29 cellular contexts compared by ENCODE assay signal in the genomic region with DNA sequence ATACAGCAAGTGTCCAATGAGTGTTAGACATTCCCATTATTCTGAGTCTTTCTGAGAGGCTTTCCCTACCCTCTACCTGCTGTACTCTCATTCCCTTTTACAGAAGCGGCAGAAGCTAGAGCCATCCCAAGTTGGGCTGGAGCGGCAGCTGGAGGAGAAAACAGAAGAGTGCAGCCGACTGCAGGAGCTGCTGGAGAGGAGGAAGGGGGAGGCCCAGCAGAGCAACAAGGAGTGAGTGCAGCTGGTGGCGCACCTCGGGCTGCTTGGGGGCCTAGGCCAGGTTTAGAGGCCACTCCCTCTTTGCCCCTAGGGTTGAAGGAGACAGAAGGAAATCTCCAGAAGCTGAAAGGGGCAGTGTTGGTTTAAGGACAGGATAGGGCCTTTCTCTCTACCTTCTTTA. TPM values are rescaled to one million over a fixed set of nuclear protein-coding genes. Genes with fewer than 3 reads are reported as not detected.
"Had no signal": no experiment of that assay in that cellular context is flagged by ENCODE, and none has a peak within 500 bp of the region (broad histone marks: within the 10 kb centered on the region; RNA-seq: fewer than 3 reads in every experiment).

No MANE protein-coding gene starts in this region.

- H3K9me3 ChIP-seq: left ventricle myocardium inferior, pancreas, prostate gland, spleen, suprapubic skin, thoracic aorta, tibial artery, upper lobe of right lung had no signal

- H3K4me3 ChIP-seq: left ventricle myocardium inferior, lung, pancreas, prostate gland, spleen, suprapubic skin, thoracic aorta, tibial artery, upper lobe of right lung had no signal

- ATAC-seq: left colon; natural killer cell; pancreas; right cardiac atrium; sciatic nerve; stimulated activated effector memory CD8-positive, alpha-beta T cell treated with anti-CD3 and anti-CD28 coated beads, Interleukin-12 subunit alpha, Interleukin-12 subunit beta, amount 100 ng/mL, for 72 hours; upper lobe of right lung had no signal

- H3K4me3 Mint-ChIP-seq: immature natural killer cell; mesothelial cell of epicardium; naive B cell; natural killer cell; stimulated activated effector memory CD8-positive, alpha-beta T cell treated with anti-CD3 and anti-CD28 coated beads, Interleukin-12 subunit alpha, Interleukin-12 subunit beta, amount 100 ng/mL, for 72 hours; stimulated activated naive CD8-positive, alpha-beta T cell treated with anti-CD3 and anti-CD28 coated beads, Interleukin-15, Interleukin-2, amounts not matched to agents 100 ng/mL and 50 ng/mL, for 24 hours had no signal

- H3K27me3 Mint-ChIP-seq: stimulated activated naive CD8-positive, alpha-beta T cell treated with anti-CD3 and anti-CD28 coated beads, Interleukin-15, Interleukin-2, amounts not matched to agents 100 ng/mL and 50 ng/mL, for 24 hours had no signal

- H3K36me3 Mint-ChIP-seq: immature natural killer cell; naive B cell; natural killer cell; stimulated activated effector memory CD8-positive, alpha-beta T cell treated with anti-CD3 and anti-CD28 coated beads, Interleukin-12 subunit alpha, Interleukin-12 subunit beta, amount 100 ng/mL, for 72 hours had no signal

- H3K36me3 ChIP-seq: left ventricle myocardium inferior, prostate gland, spleen, thoracic aorta had no signal

- H3K27ac ChIP-seq: left ventricle myocardium inferior, pancreas, prostate gland, spleen, suprapubic skin, thoracic aorta, tibial artery, upper lobe of right lung had no signal

- DNase-seq: hypothalamus; immature natural killer cell; kidney; left colon; left ventricle myocardium inferior; mesendoderm; naive B cell; natural killer cell; nucleus accumbens; pancreas; posterior cingulate gyrus; retina; right cardiac atrium; small intestine; spleen; stimulated activated CD4-positive, alpha-beta T cell treated with anti-CD3 and anti-CD28 coated beads, Interleukin-4, amount 100 ng/mL, for 24 hours; stimulated activated naive CD4-positive, alpha-beta T cell; tibial artery; trophoblast cell; upper lobe of right lung had no signal

- H3K9me3 Mint-ChIP-seq: immature natural killer cell; mesothelial cell of epicardium; naive B cell; natural killer cell; stimulated activated effector memory CD8-positive, alpha-beta T cell treated with anti-CD3 and anti-CD28 coated beads, Interleukin-12 subunit alpha, Interleukin-12 subunit beta, amount 100 ng/mL, for 72 hours; stimulated activated naive CD8-positive, alpha-beta T cell treated with anti-CD3 and anti-CD28 coated beads, Interleukin-15, Interleukin-2, amounts not matched to agents 100 ng/mL and 50 ng/mL, for 24 hours had no signal

- H3K27ac Mint-ChIP-seq: immature natural killer cell; mesothelial cell of epicardium; naive B cell; natural killer cell; stimulated activated effector memory CD8-positive, alpha-beta T cell treated with anti-CD3 and anti-CD28 coated beads, Interleukin-12 subunit alpha, Interleukin-12 subunit beta, amount 100 ng/mL, for 72 hours; stimulated activated naive CD8-positive, alpha-beta T cell treated with anti-CD3 and anti-CD28 coated beads, Interleukin-15, Interleukin-2, amounts not matched to agents 100 ng/mL and 50 ng/mL, for 24 hours had no signal

- H3K27me3 ChIP-seq: pancreas, suprapubic skin had no signal

- H3K4me1 Mint-ChIP-seq: immature natural killer cell; naive B cell; natural killer cell; stimulated activated effector memory CD8-positive, alpha-beta T cell treated with anti-CD3 and anti-CD28 coated beads, Interleukin-12 subunit alpha, Interleukin-12 subunit beta, amount 100 ng/mL, for 72 hours had no signal

- H3K4me1 ChIP-seq: left ventricle myocardium inferior, prostate gland, spleen, suprapubic skin, tibial artery had no signal

RNA-seq across cellular contexts. Expression of a gene that starts 12.1 kb away (rescaled TPM):
- total RNA-seq: osteoblast had no signal
